8 cellular contexts compared by ENCODE assay signal in the genomic region with DNA sequence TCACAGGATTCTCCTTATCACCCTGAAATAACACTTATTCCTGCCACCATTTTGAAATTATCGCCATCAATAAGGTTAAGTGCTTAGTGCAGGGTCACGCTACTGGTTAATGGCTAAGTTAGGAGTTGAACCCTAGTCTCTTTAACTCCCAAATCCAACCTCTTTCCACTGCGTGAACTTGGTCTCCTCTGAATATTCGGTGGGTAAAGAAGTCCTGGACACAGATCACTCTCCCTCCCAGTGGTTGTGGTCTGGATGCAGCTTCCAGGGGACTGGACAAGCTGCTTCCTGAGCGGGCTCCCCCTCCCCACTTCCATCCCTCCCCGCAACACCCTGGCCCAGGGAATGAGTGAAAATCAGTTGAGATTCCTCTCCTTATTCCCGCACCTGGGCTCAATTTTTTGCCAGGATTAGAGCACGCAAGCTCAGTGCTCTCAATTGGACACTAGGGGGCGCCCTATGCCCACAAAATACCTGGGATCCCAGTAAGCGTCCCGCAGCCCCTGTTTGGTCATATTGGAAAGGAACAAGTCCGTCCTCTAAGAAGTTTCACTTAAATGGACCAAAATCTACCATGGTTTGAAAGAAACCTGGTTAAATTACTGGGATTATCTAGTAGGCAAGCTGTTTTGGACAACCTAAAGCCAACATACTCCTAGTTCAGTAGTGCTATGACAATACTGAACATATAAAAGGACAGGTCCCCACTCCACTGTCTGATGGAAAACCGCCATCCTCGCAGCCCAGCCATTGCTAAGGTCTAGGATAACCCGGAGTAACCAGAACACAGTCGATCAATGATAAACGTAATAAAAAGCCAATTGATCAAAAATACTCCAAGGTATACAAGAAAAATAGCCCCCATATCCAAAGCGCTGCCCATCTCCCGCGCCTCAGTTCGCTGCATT. TPM values are rescaled to one million over a fixed set of nuclear protein-coding genes. Genes with fewer than 3 reads are reported as not detected.
DNase-seq lines count a peak whose midpoint lies in the region; ATAC-seq, FAIRE-seq and TF ChIP-seq lines count a peak whose summit lies in the region.

No MANE protein-coding gene starts in this region.

- H3K27me3 Mint-ChIP-seq in CD14-positive monocyte (ENCODE audit: low read depth in 3 of 3) (peaks cover 0 to 6% (median 2%) of the 10 kb centered on the region in 3 donors), glutamatergic neuron (ENCODE audit: unreplicated experiment) (no peaks in the 10 kb centered on the region)
- H3K27me3 Mint-ChIP-seq in activated naive CD4-positive, alpha-beta T cell treated with anti-CD3 and anti-CD28 coated beads for 36 hours (ENCODE audit: low read depth) = peaks cover 3% of the 10 kb centered on the region

- H3K9me2 ChIP-seq in Karpas-422 (replicated peaks; ENCODE audit: insufficient read depth, low read length) = no peaks in the 10 kb centered on the region

- H3K4me3 ChIP-seq in Karpas-422 (ENCODE audit: low read length) (no peak overlapping the region), SJCRH30 (no peak overlapping the region), pancreas (no peak overlapping the region), upper lobe of left lung (no peak overlapping the region)

- H3K9me3 Mint-ChIP-seq in CD14-positive monocyte (no peaks in the 10 kb centered on the region), glutamatergic neuron (ENCODE audit: unreplicated experiment) (no peaks in the 10 kb centered on the region)
- no peaks in the 10 kb centered on the region for H3K9me3 Mint-ChIP-seq in activated naive CD4-positive, alpha-beta T cell treated with anti-CD3 and anti-CD28 coated beads for 36 hours

- no peaks in the 10 kb centered on the region for H3K36me3 ChIP-seq in Karpas-422 (ENCODE audit: insufficient read depth, low read length)
- no peaks in the 10 kb centered on the region for H3K36me3 ChIP-seq in SJCRH30
- H3K36me3 ChIP-seq in pancreas = no peaks in the 10 kb centered on the region
- no peaks in the 10 kb centered on the region for H3K36me3 ChIP-seq in upper lobe of left lung

- CTCF ChIA-PET in activated naive CD4-positive, alpha-beta T cell treated with anti-CD3 and anti-CD28 coated beads for 36 hours (lab: Charles Lee) = interaction anchor here (0.7 to 7.1 kb wide), 34 partner anchors 11 to 359 kb away, joined by 3 to 122 read pairs (median 4); partner anchors contain the start of gene DHRS9

- WGBS in pancreas, 2 donors = 38 to 39% methylated on average over 21 of the region's 21 CpGs
- 51 to 55% methylated on average over 20 to 21 of the region's 21 CpGs for WGBS in upper lobe of left lung, 2 donors

- H3K4me3 Mint-ChIP-seq in CD14-positive monocyte (peak overlapping the region in 1 of 2 donors; percentile 51), glutamatergic neuron (ENCODE audit: unreplicated experiment) (no peak overlapping the region)
- H3K4me3 Mint-ChIP-seq in activated naive CD4-positive, alpha-beta T cell treated with anti-CD3 and anti-CD28 coated beads for 36 hours = no peak overlapping the region

- H3K27me3 ChIP-seq in Karpas-422 (ENCODE audit: low read length) (no peaks in the 10 kb centered on the region), SJCRH30 (0 out of 2 replicates have a peak, but pooled peaks cover 5% of the 10 kb centered on the region), pancreas (no peaks in the 10 kb centered on the region), upper lobe of left lung (no peaks in the 10 kb centered on the region)

- peaks cover 64% of the 10 kb centered on the region for H3K4me1 Mint-ChIP-seq in CD14-positive monocyte
- H3K4me1 Mint-ChIP-seq in activated naive CD4-positive, alpha-beta T cell treated with anti-CD3 and anti-CD28 coated beads for 36 hours (ENCODE audit: low read depth) = peaks cover 39% of the 10 kb centered on the region
- H3K4me1 Mint-ChIP-seq in glutamatergic neuron (ENCODE audit: low read depth, unreplicated experiment) = no peaks in the 10 kb centered on the region

- H3K36me3 Mint-ChIP-seq in CD14-positive monocyte (no peaks in the 10 kb centered on the region), glutamatergic neuron (ENCODE audit: unreplicated experiment) (no peaks in the 10 kb centered on the region)
- H3K36me3 Mint-ChIP-seq in activated naive CD4-positive, alpha-beta T cell treated with anti-CD3 and anti-CD28 coated beads for 36 hours (ENCODE audit: low read depth) = no peaks in the 10 kb centered on the region

- no peaks in the 10 kb centered on the region for H3K9me3 ChIP-seq in Karpas-422 (ENCODE audit: low read length)
- no peaks in the 10 kb centered on the region for H3K9me3 ChIP-seq in SJCRH30 (replicated peaks)
- H3K9me3 ChIP-seq in pancreas = no peaks in the 10 kb centered on the region
- H3K9me3 ChIP-seq in upper lobe of left lung = no peaks in the 10 kb centered on the region

- DNase-seq in CD14-positive monocyte (ENCODE audit: low spot score) (peak; percentile 70), Karpas-422 (peak; percentile 87), SJCRH30 (peak; percentile 70 to 82), glutamatergic neuron (peak; percentile 82), pancreas (peak; percentile 48 to 84 (median 76)), upper lobe of left lung (peak in 1 of 2 donors; percentile 86)
- DNase-seq in activated naive CD4-positive, alpha-beta T cell treated with anti-CD3 and anti-CD28 coated beads for 36 hours = peak; percentile 82

- ATAC-seq in GM19468 (IDR thresholded peaks at IDR 0.05; ENCODE audit: extremely low read depth, unreplicated experiment) (peak; percentile 37), pancreas (peak; percentile 77 to 99 (median 94)), upper lobe of left lung (ENCODE audit: low FRiP score in 2 of 2) (peak; percentile 83 to 90)

- H3K4me2 ChIP-seq in Karpas-422 (ENCODE audit: low read depth, low read length, poor library complexity, severe bottlenecking) = no peak overlapping the region

- no peak overlapping the region for H3K9ac ChIP-seq in Karpas-422 (ENCODE audit: low read length)

- intact Hi-C loops in CD14-positive monocyte (cut with micrococcal nuclease) (loop anchor here (2.0 to 10.0 kb wide), 3 partner anchors 31 to 65 kb away; no protein-coding TSS in a partner anchor), pancreas (cut with DNase I) (no loop called here)
- intact Hi-C loops in activated naive CD4-positive, alpha-beta T cell treated with anti-CD3 and anti-CD28 coated beads for 36 hours (cut with micrococcal nuclease) = loop anchor here (1.0 to 10.0 kb wide), 8 partner anchors 23 to 815 kb away; partner anchors contain the start of genes CFAP210, FASTKD1, LRP2 and PHOSPHO2

- H3K27ac Mint-ChIP-seq in CD14-positive monocyte (no peak overlapping the region), glutamatergic neuron (ENCODE audit: unreplicated experiment) (no peak overlapping the region)
- no peak overlapping the region for H3K27ac Mint-ChIP-seq in activated naive CD4-positive, alpha-beta T cell treated with anti-CD3 and anti-CD28 coated beads for 36 hours

- no peak for FAIRE-seq in pancreas (lab: Jason Lieb, UNC)

- no peaks in the 10 kb centered on the region for H3K79me2 ChIP-seq in Karpas-422 (ENCODE audit: low read length)

- TF ChIP-seq POLR2A in upper lobe of left lung (IDR thresholded peaks at IDR 0.05) = no peak

- H3K27ac ChIP-seq in Karpas-422 (ENCODE audit: low read length) = no peak overlapping the region
- no peak overlapping the region for H3K27ac ChIP-seq in SJCRH30
- H3K27ac ChIP-seq in pancreas = no peak overlapping the region
- no peak overlapping the region for H3K27ac ChIP-seq in upper lobe of left lung

- peaks cover 18% of the 10 kb centered on the region for H3K4me1 ChIP-seq in Karpas-422 (ENCODE audit: low read length)
- no peaks in the 10 kb centered on the region for H3K4me1 ChIP-seq in SJCRH30
- H3K4me1 ChIP-seq in pancreas = no peaks in the 10 kb centered on the region
- peaks cover 0 to 16% (median 6%) of the 10 kb centered on the region in 4 donors for H3K4me1 ChIP-seq in upper lobe of left lung

- no peak overlapping the region for H2AFZ ChIP-seq in Karpas-422 (ENCODE audit: low read length)

- peak; percentile 98 for TF ChIP-seq CTCF in CD14-positive monocyte (IDR thresholded peaks at IDR 0.05)
- peak; percentile 94 for TF ChIP-seq CTCF in glutamatergic neuron (IDR thresholded peaks at IDR 0.05; ENCODE audit: partially characterized antibody, unreplicated experiment)
- TF ChIP-seq CTCF in pancreas (IDR thresholded peaks at IDR 0.05) = peak; percentile 78 to 92 (median 84)
- TF ChIP-seq CTCF in upper lobe of left lung (IDR thresholded peaks at IDR 0.05) = peak; percentile 73 to 88 (median 81)

- no peak for TF ChIP-seq EP300 in upper lobe of left lung (IDR thresholded peaks at IDR 0.05)

- H4K20me1 ChIP-seq in Karpas-422 (ENCODE audit: insufficient read depth, low read depth, low read length) = no peaks in the 10 kb centered on the region

RNA-seq across cellular contexts. Expression of gene DHRS9, which starts 40.4 kb away (rescaled TPM):
- polyA plus RNA-seq in CD14-positive monocyte = 10 to 100 TPM in 1 of 2 donors, 1 to 10 TPM in 1; 10.0 to 12.9 TPM
- 0.40 and 2.1 TPM in 2 replicates for total RNA-seq in Karpas-422 (2014; rRNA removed; shearing (Covaris generic); ENCODE audit: low replicate concordance)
- total RNA-seq in SJCRH30 (2014; rRNA removed; shearing (Covaris generic)) = not detected in 2 replicates
- 1 to 10 TPM; 2.0 to 2.6 TPM for total RNA-seq in activated naive CD4-positive, alpha-beta T cell treated with anti-CD3 and anti-CD28 coated beads for 36 hours
- total RNA-seq in glutamatergic neuron (ENCODE audit: unreplicated experiment) = not detected
- 1 to 10 TPM in 2 of 6 donors, under 1 TPM in 3, not detected in 1; 0.12 to 3.4 (median 0.58) TPM for total RNA-seq in pancreas
- under 1 TPM; 0.12 to 0.27 TPM for polyA plus RNA-seq in pancreas
- 10 to 100 TPM in 1 of 6 donors, 1 to 10 TPM in 5; 2.1 to 24.2 (median 4.6) TPM for total RNA-seq in upper lobe of left lung

Comparison
In these comparisons a context has a peak if more than half of its experiments do, and no peak if none do; other contexts are left out.
1. ATAC-seq: peak in every context shown above with its lines; median percentile 94 in pancreas; 86 in upper lobe of left lung; 37 in GM19468.
2. intact Hi-C loops: an anchor here in CD14-positive monocyte (2.0 to 10.0 kb wide) and activated naive CD4-positive, alpha-beta T cell treated with anti-CD3 and anti-CD28 coated beads for 36 hours (1.0 to 10.0 kb wide); none called in pancreas.